Comparison of ENCODE assay signal across 23 cellular contexts in the genomic region with DNA sequence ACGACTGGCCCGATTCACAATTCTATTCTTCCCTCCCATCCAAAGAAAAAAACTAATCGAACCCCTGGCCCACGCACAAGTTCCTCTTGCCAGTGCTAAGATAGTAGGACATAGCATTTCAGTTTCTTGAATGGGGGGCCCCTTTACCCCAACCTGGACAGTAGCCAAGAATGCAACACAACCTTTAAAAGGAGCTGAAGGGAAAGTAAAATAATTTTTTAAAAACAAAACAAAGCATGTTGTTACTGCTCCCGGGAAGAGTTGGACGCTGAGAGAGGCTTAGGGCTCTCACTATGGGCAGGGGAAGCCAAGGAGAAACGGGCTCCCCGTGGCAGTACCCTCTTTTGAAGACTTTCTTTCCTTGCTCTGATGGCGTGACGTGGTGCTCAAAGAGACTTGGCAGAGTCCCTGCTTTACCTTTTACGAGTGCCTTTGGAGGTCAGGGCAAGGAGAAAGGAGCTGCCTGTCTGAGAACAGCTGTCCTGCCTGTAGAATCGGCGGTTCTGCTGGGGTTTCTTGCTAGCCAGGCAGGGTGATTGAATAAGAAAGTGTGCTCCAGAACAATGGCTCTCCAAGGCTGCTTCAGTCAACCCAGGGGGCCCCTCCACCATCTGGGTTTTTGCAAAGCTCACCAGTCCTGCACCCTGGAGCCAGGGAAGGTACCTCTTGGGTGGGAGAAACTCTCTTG. TPM values are rescaled to one million over a fixed set of nuclear protein-coding genes. Genes with fewer than 3 reads are reported as not detected.
DNase-seq lines count a peak whose midpoint lies in the region; ATAC-seq and TF ChIP-seq lines count a peak whose summit lies in the region.
"Had no signal": no experiment of that assay in that cellular context is flagged by ENCODE, and none has a peak within 500 bp of the region (broad histone marks: within the 10 kb centered on the region; RNA-seq: fewer than 3 reads in every experiment).

No MANE protein-coding gene starts in this region.

- no peak overlapping the region for H4K5ac ChIP-seq in H9 (ENCODE audit: insufficient read length, low read depth, low read length)

- H3K36me3 Mint-ChIP-seq in H9 (ENCODE audit: insufficient read depth in 1 of 3, low read depth in 3 of 3) (peaks cover 0 to 62% (median 61%) of the 10 kb centered on the region in 3 experiments; a peak in 6 of 7 replicates), WTC11 (peaks cover 54% of the 10 kb centered on the region), glutamatergic neuron (ENCODE audit: unreplicated experiment) (peaks cover 9% of the 10 kb centered on the region)
- H3K36me3 Mint-ChIP-seq: CD4-positive, alpha-beta memory T cell; stimulated activated memory B cell treated with anti-CD40 and anti-IgM and Interleukin-4, amounts not matched to agents 10 μg/mL and 1 μg/mL and 100 μg/mL, for 72 hours had no signal

- WGBS in H9 (ENCODE audit: extremely low coverage, insufficient read length, low lambda C conversion rate) = no CpG with 5 or more reads among the region's 13 CpGs
- WGBS in sigmoid colon, 2 donors = 60 to 62% methylated on average over 13 of the region's 13 CpGs
- WGBS in smooth muscle cell (ENCODE audit: low lambda C conversion rate) = 87% methylated on average over 13 of the region's 13 CpGs

- H3K27me3 ChIP-seq in H9 (ENCODE audit: insufficient read depth, low read length) (peaks cover 5% of the 10 kb centered on the region; the same call in 1 of the 2 replicates), sigmoid colon (peaks cover 12 to 53% (median 21%) of the 10 kb centered on the region in 3 donors), smooth muscle cell (ENCODE audit: low read depth) (peaks cover 50% of the 10 kb centered on the region)

- H4K20me1 ChIP-seq in H9 (ENCODE audit: control insufficient read depth, insufficient read depth, insufficient read length) (no peaks in the 10 kb centered on the region), smooth muscle cell (ENCODE audit: low read depth) (peaks cover 17% of the 10 kb centered on the region)

- peaks cover 0 to 9% (median 3%) of the 10 kb centered on the region in 4 donors for H3K36me3 ChIP-seq in sigmoid colon
- no peaks in the 10 kb centered on the region for H3K36me3 ChIP-seq in smooth muscle cell (ENCODE audit: low read depth)
- H3K36me3 ChIP-seq: left lung, tibial artery had no signal

- H2BK20ac ChIP-seq in H9 (ENCODE audit: low read depth, low read length, poor library complexity, severe bottlenecking) = no peak overlapping the region

- peaks cover 12% of the 10 kb centered on the region for H3K27me3 Mint-ChIP-seq in H9 (ENCODE audit: low read depth)
- peaks cover 27% of the 10 kb centered on the region for H3K27me3 Mint-ChIP-seq in WTC11 (ENCODE audit: low read depth)
- H3K27me3 Mint-ChIP-seq in glutamatergic neuron (ENCODE audit: unreplicated experiment) = peaks cover 3% of the 10 kb centered on the region

- H3K27ac ChIP-seq in H9 (ENCODE audit: insufficient read length, low read depth, low read length) (no peak overlapping the region), sigmoid colon (peak overlapping the region in 3 of 4 donors; percentile 10 to 46 (median 41)), smooth muscle cell (ENCODE audit: low read depth) (no peak overlapping the region)
- H3K27ac ChIP-seq: left lung, tibial artery had no signal

- no peak overlapping the region for H4K91ac ChIP-seq in H9 (ENCODE audit: insufficient read length, low read depth, low read length)

- CTCF ChIA-PET in WTC11 (lab: Charles Lee) = interaction anchor here (1.0 to 1.6 kb wide), 5 partner anchors 42 to 426 kb away, joined by 3 to 8 read pairs (median 4); no protein-coding TSS in a partner anchor

- H3K4me3 Mint-ChIP-seq in H9 (peak overlapping the region in 1 of 2 experiments; percentile 38; a peak in 2 of 5 replicates), WTC11 (peak overlapping the region; percentile 21; the same call in 1 of the 2 replicates), glutamatergic neuron (ENCODE audit: unreplicated experiment) (peak overlapping the region; percentile 87)
- H3K4me3 Mint-ChIP-seq: CD4-positive, alpha-beta memory T cell; stimulated activated memory B cell treated with anti-CD40 and anti-IgM and Interleukin-4, amounts not matched to agents 10 μg/mL and 1 μg/mL and 100 μg/mL, for 72 hours had no signal

- ATAC-seq in WTC11 (no peak), HG03039 (IDR thresholded peaks at IDR 0.05; ENCODE audit: unreplicated experiment) (no peak), HG03196 (IDR thresholded peaks at IDR 0.05; ENCODE audit: unreplicated experiment) (no peak)
- ATAC-seq: left lung; right cardiac atrium; stimulated activated memory B cell treated with anti-CD40 and anti-IgM and Interleukin-4, amounts not matched to agents 10 μg/mL and 1 μg/mL and 100 μg/mL, for 72 hours had no signal

- POLR2A ChIA-PET in WTC11 (lab: Charles Lee) = no interaction called here

- no peak overlapping the region for H2AK5ac ChIP-seq in H9 (ENCODE audit: insufficient read length, low read length)

- no peaks in the 10 kb centered on the region; a peak in 1 of 5 replicates for H3K9me3 Mint-ChIP-seq in H9
- no peaks in the 10 kb centered on the region for H3K9me3 Mint-ChIP-seq in WTC11
- peaks cover 7% of the 10 kb centered on the region for H3K9me3 Mint-ChIP-seq in glutamatergic neuron (ENCODE audit: unreplicated experiment)
- H3K9me3 Mint-ChIP-seq: CD4-positive, alpha-beta memory T cell; stimulated activated memory B cell treated with anti-CD40 and anti-IgM and Interleukin-4, amounts not matched to agents 10 μg/mL and 1 μg/mL and 100 μg/mL, for 72 hours had no signal

- no peak overlapping the region for H4K8ac ChIP-seq in H9 (replicated peaks; ENCODE audit: insufficient read length, low read depth, low read length)

- TF ChIP-seq CTCF in H9 (conservative IDR thresholded peaks at IDR 0.05) = no peak
- no peak for TF ChIP-seq CTCF in WTC11 (IDR thresholded peaks at IDR 0.05)
- no peak for TF ChIP-seq CTCF in glutamatergic neuron (IDR thresholded peaks at IDR 0.05; ENCODE audit: partially characterized antibody, unreplicated experiment)
- no peak for TF ChIP-seq CTCF in sigmoid colon (IDR thresholded peaks at IDR 0.05)
- TF ChIP-seq CTCF in smooth muscle cell (IDR thresholded peaks at IDR 0.05; ENCODE audit: borderline replicate concordance, insufficient read depth, poor library complexity, severe bottlenecking) = no peak

- H3K56ac ChIP-seq in H9 (ENCODE audit: insufficient read length, low read depth, low read length) = no peak overlapping the region

- H3K23ac ChIP-seq in H9 (ENCODE audit: insufficient read length, low read depth, low read length) = no peak overlapping the region

- no peak overlapping the region for H2BK5ac ChIP-seq in H9 (ENCODE audit: insufficient read length, low read length)

- H3K4me1 ChIP-seq in H9 (ENCODE audit: insufficient read depth, low read length) (peaks cover 10% of the 10 kb centered on the region), sigmoid colon (peaks cover 0 to 21% (median 20%) of the 10 kb centered on the region in 4 donors), smooth muscle cell (ENCODE audit: low read depth) (peaks cover 9% of the 10 kb centered on the region)

- no peak overlapping the region for H3T11ph ChIP-seq in H9 (ENCODE audit: low read length)

- peaks cover 17% of the 10 kb centered on the region for H3K23me2 ChIP-seq in H9 (ENCODE audit: insufficient read length, low read depth, low read length, poor library complexity, severe bottlenecking)

- no peak overlapping the region for H3K18ac ChIP-seq in H9 (ENCODE audit: insufficient read length, low read depth, low read length)

- intact Hi-C loops in sigmoid colon (cut with DNase I) = loop anchor here (2.0 to 5.0 kb wide), 4 partner anchors 146 to 337 kb away; no protein-coding TSS in a partner anchor

- H3K9me3 ChIP-seq in H9 (ENCODE audit: control insufficient read depth, low read depth, low read length) = no peaks in the 10 kb centered on the region
- no peaks in the 10 kb centered on the region for H3K9me3 ChIP-seq in sigmoid colon
- H3K9me3 ChIP-seq in smooth muscle cell (replicated peaks; ENCODE audit: low read depth) = no peaks in the 10 kb centered on the region
- H3K9me3 ChIP-seq: left lung, tibial artery had no signal

- H2BK12ac ChIP-seq in H9 (ENCODE audit: insufficient read length, low read depth, low read length) = no peak overlapping the region

- TF ChIP-seq POLR2A in sigmoid colon (IDR thresholded peaks at IDR 0.05) = no peak

- H3K4me3 ChIP-seq in sigmoid colon = no peak overlapping the region
- H3K4me3 ChIP-seq in smooth muscle cell = no peak overlapping the region
- H3K4me3 ChIP-seq: left lung, tibial artery had no signal

- TF ChIP-seq EP300 in sigmoid colon (IDR thresholded peaks at IDR 0.05) = no peak

- DNase-seq in H9 (peak; percentile 49), WTC11 (ENCODE audit: low spot score) (peak; percentile 22), glutamatergic neuron (no peak), sigmoid colon (no peak), medulla oblongata (ENCODE audit: extremely low spot score) (no peak), smooth muscle cell (lab: John Stamatoyannopoulos, UW; ENCODE audit: unreplicated experiment) (no peak)
- DNase-seq: activated CD4-positive, alpha-beta T cell treated with anti-CD3 and anti-CD28 coated beads for 4 hours; CD4-positive, alpha-beta memory T cell; dermis blood vessel endothelial cell; left lung; MM.1S; NCI-H146; NCI-H2227 treated with DMSO at 0.1 percent for 48 hours; NK-92 treated with Interleukin-12 subunit alpha and Interleukin-12 subunit beta, amount 100 ng/mL, for 24 hours; occipital lobe; right cardiac atrium; RPMI8226; SW 1271; tibial artery had no signal

- H3K4me2 ChIP-seq in H9 (ENCODE audit: insufficient read depth, insufficient read length, low read length) (no peak overlapping the region), smooth muscle cell (no peak overlapping the region)

- H3K79me1 ChIP-seq in H9 (ENCODE audit: insufficient read depth, low read depth, low read length, poor library complexity, severe bottlenecking) = no peaks in the 10 kb centered on the region

- no peak overlapping the region for H3K14ac ChIP-seq in H9 (ENCODE audit: insufficient read depth, low read length)

- H2BK120ac ChIP-seq in H9 (ENCODE audit: low read depth, low read length, poor library complexity, severe bottlenecking) = no peak overlapping the region

- H2AFZ ChIP-seq in H9 (ENCODE audit: low read length) (no peak overlapping the region), smooth muscle cell (ENCODE audit: low read depth) (no peak overlapping the region)

- H3K27ac Mint-ChIP-seq in H9 (peak overlapping the region in 2 of 3 experiments; percentile 86 to 96; a peak in 4 of 7 replicates), WTC11 (no peak overlapping the region), glutamatergic neuron (ENCODE audit: unreplicated experiment) (no peak overlapping the region)
- H3K27ac Mint-ChIP-seq: CD4-positive, alpha-beta memory T cell; stimulated activated memory B cell treated with anti-CD40 and anti-IgM and Interleukin-4, amounts not matched to agents 10 μg/mL and 1 μg/mL and 100 μg/mL, for 72 hours had no signal

- no peak overlapping the region for H3K9ac ChIP-seq in H9 (ENCODE audit: extremely low read depth, insufficient read length, low read length)
- H3K9ac ChIP-seq in smooth muscle cell (ENCODE audit: low read depth) = no peak overlapping the region

- H2BK15ac ChIP-seq in H9 (ENCODE audit: low read depth, low read length) = no peak overlapping the region

- H3K4me1 Mint-ChIP-seq in H9 (peaks cover 63 to 71% of the 10 kb centered on the region in 2 experiments), WTC11 (peaks cover 70% of the 10 kb centered on the region), glutamatergic neuron (ENCODE audit: low read depth, unreplicated experiment) (peaks cover 37% of the 10 kb centered on the region)
- H3K4me1 Mint-ChIP-seq: stimulated activated memory B cell treated with anti-CD40 and anti-IgM and Interleukin-4, amounts not matched to agents 10 μg/mL and 1 μg/mL and 100 μg/mL, for 72 hours had no signal

- H3K4ac ChIP-seq in H9 (ENCODE audit: low read depth, low read length) = no peak overlapping the region

- no peaks in the 10 kb centered on the region for H3F3A ChIP-seq in smooth muscle cell (ENCODE audit: low read depth)

- H3K79me2 ChIP-seq in H9 (ENCODE audit: insufficient read depth, low read length) (no peaks in the 10 kb centered on the region), smooth muscle cell (ENCODE audit: low read depth) (no peaks in the 10 kb centered on the region)

RNA-seq across cellular contexts. Expression of a gene that starts 5.8 kb away (rescaled TPM):
- total RNA-seq in H9 (2021) = 22.5 and 24.3 TPM in 2 replicates
- 18.4 to 23.7 TPM (median 19.8 TPM) in 3 replicates for total RNA-seq in WTC11 (2021)
- 35.3 TPM for total RNA-seq in glutamatergic neuron (ENCODE audit: unreplicated experiment)
- 1 to 10 TPM; 1.6 to 5.3 (median 3.5) TPM for total RNA-seq in sigmoid colon
- under 1 TPM in 1 of 3 donors, not detected in 2; 0.99 TPM for polyA plus RNA-seq in sigmoid colon
- total RNA-seq in smooth muscle cell = 3.4 and 5.8 TPM in 2 replicates
- 2.5 and 7.3 TPM in 2 replicates for polyA plus RNA-seq in smooth muscle cell
- total RNA-seq: CD4-positive, alpha-beta memory T cell; dermis blood vessel endothelial cell; endothelial cell of umbilical vein had no signal
- polyA plus RNA-seq: CD4-positive, alpha-beta memory T cell had no signal

Comparison
In these comparisons a context has a peak if more than half of its experiments do, and no peak if none do; other contexts are left out.
1. DNase-seq: peak in H9 (single experiment) and WTC11 (single experiment); none in glutamatergic neuron (single experiment), sigmoid colon (single experiment), medulla oblongata (single experiment) and smooth muscle cell (single experiment).
2. H3K27ac ChIP-seq: peak in sigmoid colon (3 of 4); none in H9 (single experiment) and smooth muscle cell (single experiment).
3. H3K27ac Mint-ChIP-seq: peak in H9 (2 of 3); none in WTC11 (single experiment) and glutamatergic neuron (single experiment).